Comparison of ENCODE assay signal across 10 cellular contexts in the genomic region with DNA sequence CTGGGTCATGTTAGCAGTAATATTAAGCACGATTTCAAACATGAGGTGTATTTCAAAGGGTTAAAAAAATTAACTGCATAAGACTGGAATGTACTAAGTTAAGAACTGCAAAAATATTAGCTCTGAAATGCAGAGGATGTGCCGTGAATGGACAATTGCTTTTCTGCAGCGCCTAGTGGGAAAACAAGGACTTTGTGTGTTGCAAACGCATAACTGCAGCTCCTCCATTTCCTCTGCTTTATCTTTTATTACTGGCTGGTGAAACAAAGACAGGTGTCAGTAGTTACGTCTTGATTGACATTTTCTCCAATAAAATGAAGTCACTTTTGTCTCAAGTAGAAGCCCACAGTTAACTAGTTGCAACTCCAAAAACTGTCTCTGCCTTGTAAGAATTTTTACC. TPM values are rescaled to one million over a fixed set of nuclear protein-coding genes. Genes with fewer than 3 reads are reported as not detected.
DNase-seq lines count a peak whose midpoint lies in the region; ATAC-seq and TF ChIP-seq lines count a peak whose summit lies in the region.
"Had no signal": no experiment of that assay in that cellular context is flagged by ENCODE, and none has a peak within 500 bp of the region (broad histone marks: within the 10 kb centered on the region; RNA-seq: fewer than 3 reads in every experiment).

No MANE protein-coding gene starts in this region.

- TF ChIP-seq CTCF in WI38 (IDR thresholded peaks at IDR 0.05; ENCODE audit: low read depth, low read length) (no peak), fibroblast of villous mesenchyme (IDR thresholded peaks at IDR 0.05; ENCODE audit: insufficient read depth, low read depth, low read length) (no peak), retinal pigment epithelial cell (conservative IDR thresholded peaks at IDR 0.05; ENCODE audit: low read depth, low read length) (no peak)

- no peak for ATAC-seq in GM21825 (IDR thresholded peaks at IDR 0.05; ENCODE audit: unreplicated experiment)

- H3K4me3 ChIP-seq in WI38 (ENCODE audit: low read depth, low read length) = peak overlapping the region; percentile 61
- H3K4me3 ChIP-seq in fibroblast of villous mesenchyme (ENCODE audit: low read depth, low read length) = peak overlapping the region; percentile 58
- H3K4me3 ChIP-seq in retinal pigment epithelial cell (ENCODE audit: low read length) = peak overlapping the region; percentile 56

- DNase-seq in ELR (ENCODE audit: low read depth) (peak; percentile 57), fibroblast of villous mesenchyme (ENCODE audit: low read depth) (peak; percentile 48), retinal pigment epithelial cell (ENCODE audit: low read depth) (no peak), NCI-H1105 (lab: John Stamatoyannopoulos, UW) (no peak), SW480 (ENCODE audit: low spot score) (no peak), SHP77 (lab: John Stamatoyannopoulos, UW) (no peak)
- DNase-seq: activated naive CD4-positive, alpha-beta T cell treated with anti-CD3 and anti-CD28 coated beads, Interleukin-2, amount 50 U/mL, for 16 hours; NCI-H1694 treated with DMSO at 0.1 percent for 48 hours had no signal

RNA-seq across cellular contexts. Expression of gene PDE7B, which starts 1.7 kb away (rescaled TPM):
- total RNA-seq in fibroblast of villous mesenchyme = 1.7 and 3.9 TPM in 2 replicates

Comparison
In these comparisons a context has a peak if more than half of its experiments do, and no peak if none do; other contexts are left out.
1. DNase-seq: peak in ELR (single experiment) and fibroblast of villous mesenchyme (single experiment); none in retinal pigment epithelial cell (single experiment), NCI-H1105 (single experiment), SW480 (single experiment) and SHP77 (0 of 2).
2. Peak in every context shown above with its lines, with median percentiles within 50 percentile points of each other: H3K4me3 ChIP-seq.